ENCODE assay signal across 15 cellular contexts in the genomic region with DNA sequence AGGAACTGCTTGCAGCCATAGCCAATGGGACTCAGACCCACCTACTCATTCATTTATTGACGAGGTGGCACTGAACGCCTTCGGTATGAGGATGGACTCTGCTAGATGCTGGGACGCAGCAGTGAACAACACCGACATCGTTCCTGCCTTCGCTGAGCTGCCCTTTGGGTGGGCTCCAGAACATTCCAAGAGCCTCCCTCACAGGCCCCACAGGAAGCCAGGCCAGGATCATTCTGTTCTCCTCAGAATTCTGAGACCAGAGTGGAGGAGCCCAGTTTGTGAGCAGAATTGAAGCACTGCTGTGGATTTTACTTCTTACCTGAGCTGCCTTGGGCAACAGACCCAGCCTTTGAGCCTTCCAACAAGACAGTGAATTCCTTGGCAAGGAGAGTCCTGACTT.
DNase-seq lines count a peak whose midpoint lies in the region; ATAC-seq and TF ChIP-seq lines count a peak whose summit lies in the region.
"Had no signal": no experiment of that assay in that cellular context is flagged by ENCODE, and none has a peak within 500 bp of the region (broad histone marks: within the 10 kb centered on the region; RNA-seq: fewer than 3 reads in every experiment).

No MANE protein-coding gene starts in this region.

- DNase-seq in AG04450 (ENCODE audit: low read depth, low spot score) (no peak), astrocyte of the hippocampus (ENCODE audit: low read depth, low spot score) (peak; percentile 78), heart right ventricle (peak in 1 of 2 donors; percentile 26), sciatic nerve (ENCODE audit: low spot score) (no peak), midbrain (lab: John Stamatoyannopoulos, UW) (no peak), CD1c-positive myeloid dendritic cell (ENCODE audit: extremely low spot score) (no peak), ureter (ENCODE audit: low spot score) (no peak), NOMO-1 (lab: John Stamatoyannopoulos, UW; ENCODE audit: unreplicated experiment in 2 of 2) (no peak)
- DNase-seq: activated CD4-positive, CD25-positive, alpha-beta regulatory T cell; activated T-cell treated with anti-CD3 and anti-CD28 coated beads for 4 hours; CD8-positive, alpha-beta memory T cell; NCI-H1436; stimulated activated CD4-positive, alpha-beta T cell treated with anti-CD3 and anti-CD28 coated beads, Interleukin-2, amount 100 ng/mL, for 24 hours; stimulated activated CD8-positive, alpha-beta memory T cell treated with anti-CD3 and anti-CD28 coated beads, Interleukin-4, amount 100 ng/mL, for 48 hours had no signal

- no peaks in the 10 kb centered on the region for H3K36me3 ChIP-seq in heart right ventricle

- POLR2A ChIA-PET in AG04450 (lab: Yijun Ruan, JAX), result interaction anchor here (1.1 kb wide), 1 partner anchor 15 kb away, joined by 3 read pairs; no protein-coding TSS in a partner anchor

- 45 to 48% methylated on average over 7 of the region's 7 CpGs for WGBS in heart right ventricle, 2 donors

- intact Hi-C loops in heart right ventricle (cut with DNase I) (loop anchor here in 1 of 10 donors (5.0 kb wide), 1 partner anchor 47 kb away; no protein-coding TSS in a partner anchor), sciatic nerve (cut with DNase I) (no loop called here)

- peak; percentile 37 to 91 (median 73) for ATAC-seq in heart right ventricle
- ATAC-seq in sciatic nerve, result peak; percentile 85

- CTCF ChIA-PET in AG04450 (lab: Charles Lee), result no interaction called here

- H3K4me1 ChIP-seq in heart right ventricle, result peaks cover 12 to 46% (median 26%) of the 10 kb centered on the region in 9 donors

- H3K4me3 ChIP-seq in AG04450 (ENCODE audit: low read depth, low read length), result no peak overlapping the region
- no peak overlapping the region for H3K4me3 ChIP-seq in heart right ventricle

- TF ChIP-seq CTCF in AG04450 (IDR thresholded peaks at IDR 0.05; ENCODE audit: low read depth, low read length) (no peak), heart right ventricle (IDR thresholded peaks at IDR 0.05) (no peak)

- H3K27me3 ChIP-seq in AG04450 (ENCODE audit: control insufficient read depth, insufficient read depth, low read length) (peaks cover 2% of the 10 kb centered on the region), heart right ventricle (no peaks in the 10 kb centered on the region)

- H3K27ac ChIP-seq in AG04450 (ENCODE audit: low read depth, low read length) (peak overlapping the region; percentile 31), heart right ventricle (peak overlapping the region; percentile 56 to 89 (median 75))
- H3K27ac ChIP-seq: KMS-11 had no signal

- H3K9me3 ChIP-seq in AG04450 (ENCODE audit: control insufficient read depth, insufficient read depth, low read length) (peaks cover 7% of the 10 kb centered on the region), heart right ventricle (peaks cover 0 to 8% (median 0%) of the 10 kb centered on the region in 11 donors)
